In genomic region chr17:19336938-19337711, GRCh38 we compare ENCODE assay signal across 11 cellular contexts. TPM values are rescaled to one million over a fixed set of nuclear protein-coding genes. Genes with fewer than 3 reads are reported as not detected.
DNase-seq lines count a peak whose midpoint lies in the region; ATAC-seq, FAIRE-seq and TF ChIP-seq lines count a peak whose summit lies in the region.
"Had no signal": no experiment of that assay in that cellular context is flagged by ENCODE, and none has a peak within 500 bp of the region (broad histone marks: within the 10 kb centered on the region; RNA-seq: fewer than 3 reads in every experiment).

No MANE protein-coding gene starts in this region.

- H3K4me1 Mint-ChIP-seq in type B pancreatic cell (ENCODE audit: unreplicated experiment): peaks cover 37% of the 10 kb centered on the region
- peaks cover 21% of the 10 kb centered on the region for H3K4me1 Mint-ChIP-seq in HFFc6 (ENCODE audit: low read depth)

- no peak overlapping the region for H3K4me2 ChIP-seq in H1 (ENCODE audit: insufficient read depth in 1 of 2, low read depth in 2 of 2, low read length in 2 of 2)
- H3K4me2 ChIP-seq in mesenchymal stem cell (ENCODE audit: low read length, poor library complexity, severe bottlenecking): no peak overlapping the region

- TF ChIP-seq RAD21 in H1 (IDR thresholded peaks at IDR 0.05 in 1 of 2, conservative IDR thresholded peaks at IDR 0.05 in 1 of 2; ENCODE audit: low read depth in 2 of 2, low read length in 2 of 2): peak in 1 of 2 experiments; percentile 19; a peak in 2 of 4 replicates

- WGBS in H1 (ENCODE audit: extremely low coverage in 1 of 2, insufficient coverage in 1 of 2, insufficient read length in 1 of 2, insufficient replicate concordance in 2 of 2, low coverage in 1 of 2, low lambda C conversion rate in 2 of 2, missing lambda C conversion rate in 1 of 2), 2 experiments: 83% methylated on average over 21 of the region's 21 CpGs; no CpG with 5 or more reads in 1 of the 2 experiments
- WGBS in mesenchymal stem cell: 72% methylated on average over 21 of the region's 21 CpGs

- H3K79me1 ChIP-seq in H1 (ENCODE audit: low read depth, low read length) (no peaks in the 10 kb centered on the region), mesenchymal stem cell (replicated peaks; ENCODE audit: low read length, poor library complexity, severe bottlenecking) (peaks cover 16% of the 10 kb centered on the region)

- peaks cover 0 to 6% of the 10 kb centered on the region in 2 experiments for H4K20me1 ChIP-seq in H1 (replicated peaks in 1 of 2; ENCODE audit: control insufficient read depth in 1 of 2, insufficient read depth in 2 of 2, low read length in 2 of 2)

- H3K9me3 ChIP-seq in H1 (ENCODE audit: insufficient read depth in 2 of 2, low read depth in 1 of 2, low read length in 1 of 2) (no peaks in the 10 kb centered on the region), mesenchymal stem cell (ENCODE audit: control insufficient read depth, low read length) (no peaks in the 10 kb centered on the region)
- H3K9me3 ChIP-seq: body of pancreas had no signal

- DNase-seq in activated CD4-positive, CD25-positive, alpha-beta regulatory T cell treated with anti-CD3 and anti-CD28 coated beads, Interleukin-2, amount 50 U/mL, for 72 hours: peak; percentile 25
- DNase-seq in H1 (ENCODE audit: low read depth in 1 of 2, low spot score in 2 of 2) (no peak), mesenchymal stem cell (peak; percentile 28), type B pancreatic cell (ENCODE audit: extremely low spot score, unreplicated experiment) (no peak), NCI-H1436 (lab: John Stamatoyannopoulos, UW) (no peak), cerebellar nuclear complex (lab: John Stamatoyannopoulos, UW) (no peak), HFFc6 (no peak)

- no peaks in the 10 kb centered on the region for H3K27me3 Mint-ChIP-seq in type B pancreatic cell
- H3K27me3 Mint-ChIP-seq in HFFc6 (ENCODE audit: insufficient read depth): peaks cover 4% of the 10 kb centered on the region

- H3K27me3 ChIP-seq in H1 (replicated peaks in 1 of 4; ENCODE audit: control insufficient read depth in 3 of 4, extremely low read depth in 1 of 4, insufficient read depth in 3 of 4, low read length in 3 of 4) (no peaks in the 10 kb centered on the region), mesenchymal stem cell (ENCODE audit: control insufficient read depth in 1 of 2, insufficient read depth in 1 of 2, low read length in 2 of 2) (no peaks in the 10 kb centered on the region)
- H3K27me3 ChIP-seq: body of pancreas had no signal

- H3K56ac ChIP-seq in H1 (replicated peaks; ENCODE audit: insufficient read length, low read depth, low read length): no peak overlapping the region

- no peak overlapping the region for H3K27ac ChIP-seq in H1 (ENCODE audit: low read depth, low read length)
- H3K27ac ChIP-seq in mesenchymal stem cell (ENCODE audit: low read length, poor library complexity, severe bottlenecking): no peak overlapping the region

- H2AFZ ChIP-seq in H1 (ENCODE audit: low read length) (no peak overlapping the region), mesenchymal stem cell (ENCODE audit: low read depth, low read length) (no peak overlapping the region)

- H2BK5ac ChIP-seq in H1 (ENCODE audit: low read depth, low read length) (peak overlapping the region; percentile 62), mesenchymal stem cell (ENCODE audit: low read depth, low read length, poor library complexity, severe bottlenecking) (no peak overlapping the region)

- no peak overlapping the region for H3K23ac ChIP-seq in H1 (ENCODE audit: insufficient read length)
- H3K23ac ChIP-seq in mesenchymal stem cell (ENCODE audit: low read length in 2 of 2): no peak overlapping the region

- H3K36me3 ChIP-seq in H1 (ENCODE audit: control insufficient read depth in 2 of 4, insufficient read depth in 4 of 4, low read length in 3 of 4) (no peaks in the 10 kb centered on the region), mesenchymal stem cell (ENCODE audit: control insufficient read depth in 1 of 2, insufficient read depth in 2 of 2, low read depth in 1 of 2, low read length in 2 of 2) (peaks cover 42 to 46% of the 10 kb centered on the region in 2 experiments)

- TF ChIP-seq POLR2A in H1 (IDR thresholded peaks at IDR 0.05; ENCODE audit: control extremely low read depth in 1 of 2, low read depth in 2 of 2, low read length in 2 of 2): 0 out of 3 replicates have a peak, but pooled peaks of 1 of the 2 experiments have one; percentile 25

- H4K5ac ChIP-seq in H1 (ENCODE audit: insufficient read length, low read depth, low read length): no peak overlapping the region

- H4K91ac ChIP-seq in H1 (replicated peaks; ENCODE audit: insufficient read length, low read length) (peak overlapping the region; percentile 54), mesenchymal stem cell (ENCODE audit: low read length) (peak overlapping the region; percentile 58)

- H3K4me3 ChIP-seq in H1 (ENCODE audit: extremely low read depth in 1 of 4, insufficient read depth in 2 of 4, low read depth in 3 of 4, low read length in 4 of 4) (no peak overlapping the region), mesenchymal stem cell (ENCODE audit: insufficient read depth in 1 of 2, low read depth in 1 of 2, low read length in 2 of 2) (no peak overlapping the region)
- H3K4me3 ChIP-seq: body of pancreas had no signal

- POLR2A ChIA-PET in H1 (lab: Charles Lee; ENCODE audit: partially characterized antibody): interaction anchor here (0.6 to 1.1 kb wide), 4 partner anchors 9 to 425 kb away, joined by 3 to 4 read pairs (median 3); no protein-coding TSS in a partner anchor

- CTCF ChIA-PET in H1 (lab: Charles Lee; ENCODE audit: partially characterized antibody): interaction anchor here (0.6 to 9.8 kb wide), 14 partner anchors 9 to 95 kb away, joined by 3 to 70 read pairs (median 4); partner anchors contain the start of gene MAPK7

- no peak overlapping the region for H3K18ac ChIP-seq in H1 (ENCODE audit: extremely low read depth, low read length)
- no peak overlapping the region for H3K18ac ChIP-seq in mesenchymal stem cell (ENCODE audit: low read depth in 1 of 2, low read length in 2 of 2)

- no peak overlapping the region for H3K4ac ChIP-seq in H1 (replicated peaks; ENCODE audit: insufficient read length, low read depth, low read length)
- H3K4ac ChIP-seq in mesenchymal stem cell (ENCODE audit: low read depth in 1 of 2, low read length in 2 of 2): no peak overlapping the region

- no peak for ATAC-seq in activated CD4-positive, CD25-positive, alpha-beta regulatory T cell treated with anti-CD3 and anti-CD28 coated beads, Interleukin-2, amount 50 U/mL, for 24 hours

- no peak overlapping the region for H2BK20ac ChIP-seq in H1 (ENCODE audit: low read length)

- H2AK5ac ChIP-seq in H1 (ENCODE audit: low read depth, low read length) (no peak overlapping the region), mesenchymal stem cell (ENCODE audit: low read length, severe bottlenecking) (no peak overlapping the region)

- no peak for TF ChIP-seq EP300 in H1 (IDR thresholded peaks at IDR 0.05; ENCODE audit: borderline replicate concordance in 1 of 2, low read depth in 2 of 2, low read length in 2 of 2)

- peak; percentile 45 to 60 (median 55) for TF ChIP-seq CTCF in H1 (IDR thresholded peaks at IDR 0.05; ENCODE audit: control extremely low read depth in 1 of 3, insufficient read depth in 1 of 3, low read depth in 1 of 3, low read length in 3 of 3)
- TF ChIP-seq CTCF in type B pancreatic cell (conservative IDR thresholded peaks at IDR 0.05): peak; percentile 34
- no peak for TF ChIP-seq CTCF in HFFc6 (IDR thresholded peaks at IDR 0.05)

- H2BK120ac ChIP-seq in H1 (replicated peaks; ENCODE audit: low read depth, low read length) (no peak overlapping the region), mesenchymal stem cell (ENCODE audit: low read depth, low read length) (peak overlapping the region; percentile 11)

- peak overlapping the region; percentile 88; the same call in 1 of the 2 replicates for H2BK15ac ChIP-seq in H1 (ENCODE audit: low read length)
- H2BK15ac ChIP-seq in mesenchymal stem cell (ENCODE audit: low read depth, poor library complexity, severe bottlenecking): no peak overlapping the region

- H3K9me3 Mint-ChIP-seq in type B pancreatic cell (no peaks in the 10 kb centered on the region), HFFc6 (no peaks in the 10 kb centered on the region)
- H3K9me3 Mint-ChIP-seq: activated CD4-positive, alpha-beta T cell treated with anti-CD3 and anti-CD28 coated beads, Interleukin-2, amount 10 ng/mL, durations not matched to agents 24 days and 14 days had no signal

- H3K9ac ChIP-seq in H1 (replicated peaks in 1 of 4; ENCODE audit: extremely low read depth in 1 of 4, low read depth in 3 of 4, low read length in 3 of 4) (no peak overlapping the region), mesenchymal stem cell (ENCODE audit: low read length) (no peak overlapping the region)

- no peak overlapping the region for H3K27ac Mint-ChIP-seq in type B pancreatic cell
- no peak overlapping the region for H3K27ac Mint-ChIP-seq in HFFc6
- H3K27ac Mint-ChIP-seq: activated CD4-positive, alpha-beta T cell treated with anti-CD3 and anti-CD28 coated beads, Interleukin-2, amount 10 ng/mL, durations not matched to agents 24 days and 14 days had no signal

- FAIRE-seq in H1 (lab: Jason Lieb, UNC): no peak

- H3K4me3 Mint-ChIP-seq in type B pancreatic cell (no peak overlapping the region), HFFc6 (no peak overlapping the region)
- H3K4me3 Mint-ChIP-seq: activated CD4-positive, alpha-beta T cell treated with anti-CD3 and anti-CD28 coated beads, Interleukin-2, amount 10 ng/mL, durations not matched to agents 24 days and 14 days had no signal

- H3K79me2 ChIP-seq in H1 (ENCODE audit: control insufficient read depth in 1 of 2, insufficient read depth in 2 of 2, low read length in 2 of 2): no peaks in the 10 kb centered on the region

- no peak overlapping the region for H2BK12ac ChIP-seq in H1 (ENCODE audit: low read depth, low read length)
- peak overlapping the region in 1 of 2 experiments; percentile 45 for H2BK12ac ChIP-seq in mesenchymal stem cell (ENCODE audit: low read length in 2 of 2)

- H3K36me3 Mint-ChIP-seq in type B pancreatic cell (peaks cover 8% of the 10 kb centered on the region), HFFc6 (ENCODE audit: low read depth) (peaks cover 6% of the 10 kb centered on the region)

- H3K4me1 ChIP-seq in H1 (replicated peaks in 1 of 4; ENCODE audit: control insufficient read depth in 3 of 4, insufficient read depth in 4 of 4, low read length in 3 of 4): peaks cover 4 to 23% (median 15%) of the 10 kb centered on the region in 4 experiments
- H3K4me1 ChIP-seq in mesenchymal stem cell (ENCODE audit: control insufficient read depth, insufficient read depth, low read depth, low read length): peaks cover 27% of the 10 kb centered on the region

- H4K8ac ChIP-seq in H1 (ENCODE audit: extremely low read depth, insufficient read depth, low read length) (peak overlapping the region; percentile 52; the same call in 1 of the 2 replicates), mesenchymal stem cell (ENCODE audit: low read length) (peak overlapping the region; percentile 3)

- no peaks in the 10 kb centered on the region for H3K23me2 ChIP-seq in H1 (ENCODE audit: low read depth, low read length)

- H3K14ac ChIP-seq in H1 (ENCODE audit: insufficient read length): no peak overlapping the region
- no peak overlapping the region for H3K14ac ChIP-seq in mesenchymal stem cell (ENCODE audit: low read length in 2 of 2)

RNA-seq across cellular contexts. Expression of gene B9D1, which starts 25.4 kb away (rescaled TPM):
- 24.6 and 25.4 TPM in 2 replicates for total RNA-seq in H1 (2021; fragmentation: NEBNext Ultra II Directional; extraction: Animal tissue kit (Norgen Biotek cat#: 25700))
- 65.7 and 74.8 TPM in 2 replicates for polyA plus RNA-seq in H1 (2011; rRNA removed)
- polyA plus RNA-seq in H1 (2011; cell fraction: cytosol; rRNA removed): 69.9 TPM
- polyA plus RNA-seq in H1 (2011; cell fraction: nucleus; rRNA removed): 99.2 TPM
- polyA plus RNA-seq in H1 (2012, experiment 1 of 2): 26.4 to 39.5 TPM (median 32.7 TPM) in 4 replicates
- 41.1 TPM for polyA plus RNA-seq in H1 (2012, experiment 2 of 2)
- polyA plus RNA-seq in H1 (2013, experiment 1 of 2): 27.1 TPM
- polyA plus RNA-seq in H1 (2013, experiment 2 of 2): 26.2 TPM
- 28.7 and 41.3 TPM in 2 replicates for polyA minus RNA-seq in H1 (2011; rRNA and poly(A)+ RNA removed)
- 35.0 TPM for polyA minus RNA-seq in H1 (2011; cell fraction: cytosol; rRNA and poly(A)+ RNA removed)
- polyA minus RNA-seq in H1 (2011; cell fraction: nucleus; rRNA and poly(A)+ RNA removed): 35.7 TPM
- 30.2 TPM for polyA plus RNA-seq in mesenchymal stem cell (2013, experiment 1 of 2)
- 30.8 TPM for polyA plus RNA-seq in mesenchymal stem cell (2013, experiment 2 of 2)
- 13.8 and 23.2 TPM in 2 replicates for total RNA-seq in type B pancreatic cell (ENCODE audit: low replicate concordance)
- total RNA-seq in HFFc6 (2021; fragmentation: NEBNext Ultra II Directional; extraction: Animal tissue kit (Norgen Biotek cat#: 25700)): 10 to 100 TPM; 18.0 to 28.9 (median 24.5) TPM

RNA-seq across cellular contexts. Expression of gene MAPK7, which starts 41.2 kb away (rescaled TPM):
- 28.1 and 33.8 TPM in 2 replicates for total RNA-seq in H1 (2021; fragmentation: NEBNext Ultra II Directional; extraction: Animal tissue kit (Norgen Biotek cat#: 25700))
- polyA plus RNA-seq in H1 (2011; rRNA removed): 15.2 and 31.3 TPM in 2 replicates
- 14.1 TPM for polyA plus RNA-seq in H1 (2011; cell fraction: cytosol; rRNA removed)
- 49.4 TPM for polyA plus RNA-seq in H1 (2011; cell fraction: nucleus; rRNA removed)
- polyA plus RNA-seq in H1 (2012, experiment 1 of 2): 20.3 to 30.7 TPM (median 27.8 TPM) in 4 replicates
- 32.4 TPM for polyA plus RNA-seq in H1 (2012, experiment 2 of 2)
- 23.0 TPM for polyA plus RNA-seq in H1 (2013, experiment 1 of 2)
- 21.6 TPM for polyA plus RNA-seq in H1 (2013, experiment 2 of 2)
- polyA minus RNA-seq in H1 (2011; rRNA and poly(A)+ RNA removed): 51.2 and 56.3 TPM in 2 replicates
- 21.0 TPM for polyA minus RNA-seq in H1 (2011; cell fraction: cytosol; rRNA and poly(A)+ RNA removed)
- 57.7 TPM for polyA minus RNA-seq in H1 (2011; cell fraction: nucleus; rRNA and poly(A)+ RNA removed)
- polyA plus RNA-seq in mesenchymal stem cell (2013, experiment 1 of 2): 33.6 TPM
- 30.7 TPM for polyA plus RNA-seq in mesenchymal stem cell (2013, experiment 2 of 2)
- total RNA-seq in type B pancreatic cell (ENCODE audit: low replicate concordance): 32.1 and 44.3 TPM in 2 replicates
- total RNA-seq in HFFc6 (2021; fragmentation: NEBNext Ultra II Directional; extraction: Animal tissue kit (Norgen Biotek cat#: 25700)): 10 to 100 TPM; 18.5 to 27.1 (median 23.9) TPM

RNA-seq across cellular contexts. Expression of gene MFAP4, which starts 49.9 kb away (rescaled TPM):
- 3.6 and 3.8 TPM in 2 replicates for total RNA-seq in H1 (2021; fragmentation: NEBNext Ultra II Directional; extraction: Animal tissue kit (Norgen Biotek cat#: 25700))
- polyA plus RNA-seq in H1 (2011; rRNA removed): 3.1 and 8.1 TPM in 2 replicates
- polyA plus RNA-seq in H1 (2011; cell fraction: cytosol; rRNA removed): 3.4 TPM
- polyA plus RNA-seq in H1 (2011; cell fraction: nucleus; rRNA removed): 9.6 TPM
- 3.4 to 5.8 TPM (median 4.6 TPM) in 4 replicates for polyA plus RNA-seq in H1 (2012, experiment 1 of 2)
- polyA plus RNA-seq in H1 (2012, experiment 2 of 2): 5.5 TPM
- polyA plus RNA-seq in H1 (2013, experiment 1 of 2): 6.5 TPM
- 8.6 TPM for polyA plus RNA-seq in H1 (2013, experiment 2 of 2)
- polyA minus RNA-seq in H1 (2011; rRNA and poly(A)+ RNA removed): 1.9 and 4.1 TPM in 2 replicates
- 3.8 TPM for polyA minus RNA-seq in H1 (2011; cell fraction: cytosol; rRNA and poly(A)+ RNA removed)
- 2.5 TPM for polyA minus RNA-seq in H1 (2011; cell fraction: nucleus; rRNA and poly(A)+ RNA removed)
- 238 TPM for polyA plus RNA-seq in mesenchymal stem cell (2013, experiment 1 of 2)
- 237 TPM for polyA plus RNA-seq in mesenchymal stem cell (2013, experiment 2 of 2)
- 2.6 and 18.0 TPM in 2 replicates for total RNA-seq in type B pancreatic cell (ENCODE audit: low replicate concordance)
- 10 to 100 TPM; 17.7 to 46.5 (median 22.0) TPM for total RNA-seq in HFFc6 (2021; fragmentation: NEBNext Ultra II Directional; extraction: Animal tissue kit (Norgen Biotek cat#: 25700))
- total RNA-seq: activated CD4-positive, alpha-beta T cell treated with anti-CD3 and anti-CD28 coated beads, Interleukin-2, amount 10 ng/mL, durations not matched to agents 24 days and 14 days; pulmonary artery endothelial cell had no signal

Comparison
In these comparisons a context has a peak if more than half of its experiments do, and no peak if none do; other contexts are left out.
1. DNase-seq: peak in activated CD4-positive, CD25-positive, alpha-beta regulatory T cell treated with anti-CD3 and anti-CD28 coated beads, Interleukin-2, amount 50 U/mL, for 72 hours (single experiment) and mesenchymal stem cell (single experiment); none in H1 (0 of 2), type B pancreatic cell (single experiment), NCI-H1436 (single experiment), cerebellar nuclear complex (0 of 2) and HFFc6 (single experiment).